Comparison of ENCODE assay signal across 7 cellular contexts in genomic region chr11:66334605-66335442, GRCh38. TPM values are rescaled to one million over a fixed set of nuclear protein-coding genes. Genes with fewer than 3 reads are reported as not detected.
DNase-seq lines count a peak whose midpoint lies in the region; ATAC-seq and TF ChIP-seq lines count a peak whose summit lies in the region.
"Had no signal": no experiment of that assay in that cellular context is flagged by ENCODE, and none has a peak within 500 bp of the region (broad histone marks: within the 10 kb centered on the region; RNA-seq: fewer than 3 reads in every experiment).

No MANE protein-coding gene starts in this region.

- ATAC-seq in right cardiac atrium, result no peak
- no peak for ATAC-seq in GM21526 (IDR thresholded peaks at IDR 0.05; ENCODE audit: low FRiP score, unreplicated experiment)

- peak overlapping the region; percentile 67 for H3K4me3 ChIP-seq in AG09309 (ENCODE audit: control insufficient read depth, low read depth, low read length)
- peak overlapping the region in 3 of 4 donors; percentile 42 to 92 (median 76) for H3K4me3 ChIP-seq in Peyer's patch
- H3K4me3 ChIP-seq in right cardiac atrium (ENCODE audit: low read length), result no peak overlapping the region

- intact Hi-C loops in right cardiac atrium (cut with DNase I), result no loop called here

- in situ Hi-C loops in GM13977 (cut with MboI; ENCODE audit: low pct_unique_long_range_greater_than_20kb, low sequenced_read_pairs, unreplicated experiment), result no loop called here

- H3K27me3 ChIP-seq in Peyer's patch (no peaks in the 10 kb centered on the region), right cardiac atrium (ENCODE audit: control insufficient read depth, insufficient read depth) (no peaks in the 10 kb centered on the region)

- H3K4me1 ChIP-seq in Peyer's patch (peaks cover 5 to 31% (median 19%) of the 10 kb centered on the region in 4 donors), right cardiac atrium (ENCODE audit: control insufficient read depth, insufficient read depth, low read length) (peaks cover 3% of the 10 kb centered on the region)

- H3K36me3 ChIP-seq in Peyer's patch, result peaks cover 0 to 53% (median 0%) of the 10 kb centered on the region in 3 donors

- WGBS in right cardiac atrium, result 82% methylated on average over 42 of the region's 42 CpGs

- H3K9me3 ChIP-seq in Peyer's patch (no peaks in the 10 kb centered on the region), right cardiac atrium (ENCODE audit: control insufficient read depth, low read length) (no peaks in the 10 kb centered on the region)

- TF ChIP-seq CTCF in AG09309 (IDR thresholded peaks at IDR 0.05; ENCODE audit: control insufficient read depth, insufficient read depth, low read depth, low read length, missing control alignments), result no peak
- TF ChIP-seq CTCF in Peyer's patch (IDR thresholded peaks at IDR 0.05), result no peak
- TF ChIP-seq CTCF in GM13977 (IDR thresholded peaks at IDR 0.05; ENCODE audit: extremely low read depth, insufficient read depth, missing control alignments), result no peak

- H3K27ac ChIP-seq in Peyer's patch (peak overlapping the region in 2 of 4 donors; percentile 67 to 72), right cardiac atrium (ENCODE audit: low read length) (no peak overlapping the region)

- no peak for TF ChIP-seq POLR2A in Peyer's patch (IDR thresholded peaks at IDR 0.05)

- DNase-seq in AG09309 (ENCODE audit: low read depth) (no peak), Peyer's patch (no peak), right cardiac atrium (peak; percentile 25 to 65 (median 58)), COLO829 (ENCODE audit: low spot score) (no peak), GM13977 (ENCODE audit: low spot score) (no peak)

RNA-seq across cellular contexts. Expression of gene RIN1, which starts 1.4 kb away (rescaled TPM):
- 10 to 100 TPM in 2 of 4 donors, 1 to 10 TPM in 2; 4.1 to 18.9 (median 10.8) TPM for total RNA-seq in Peyer's patch
- 1 to 10 TPM; 2.0 to 3.8 (median 2.2) TPM for total RNA-seq in right cardiac atrium
- polyA plus RNA-seq in right cardiac atrium, result 1.6 TPM

RNA-seq across cellular contexts. Expression of gene BRMS1, which starts 10.1 kb away (rescaled TPM):
- total RNA-seq in Peyer's patch (10 to 100 TPM; 36.9 to 63.5 (median 50.3) TPM), right cardiac atrium (10 to 100 TPM; 12.7 to 19.8 (median 15.0) TPM)
- 26.0 TPM for polyA plus RNA-seq in right cardiac atrium

RNA-seq across cellular contexts. Expression of gene B4GAT1, which starts 12.6 kb away (rescaled TPM):
- total RNA-seq in Peyer's patch, result 10 to 100 TPM in 3 of 4 donors, 1 to 10 TPM in 1; 1.7 to 21.9 (median 18.8) TPM
- 10 to 100 TPM; 43.9 to 67.1 (median 57.0) TPM for total RNA-seq in right cardiac atrium
- polyA plus RNA-seq in right cardiac atrium, result 60.2 TPM

RNA-seq across cellular contexts. Expression of gene CD248, which starts 18.0 kb away (rescaled TPM):
- total RNA-seq in Peyer's patch, result 10 to 100 TPM in 3 of 4 donors, 1 to 10 TPM in 1; 2.9 to 44.6 (median 12.0) TPM
- total RNA-seq in right cardiac atrium, result 10 to 100 TPM; 10.5 to 22.9 (median 21.9) TPM
- polyA plus RNA-seq in right cardiac atrium, result 12.0 TPM
- total RNA-seq: myocyte had no signal

RNA-seq across cellular contexts. Expression of gene SLC29A2, which starts 36.7 kb away (rescaled TPM):
- 10 to 100 TPM in 3 of 4 donors, 1 to 10 TPM in 1; 7.4 to 21.6 (median 17.1) TPM for total RNA-seq in Peyer's patch
- 10 to 100 TPM; 18.7 to 33.2 (median 30.0) TPM for total RNA-seq in right cardiac atrium
- 24.3 TPM for polyA plus RNA-seq in right cardiac atrium

Comparison
In these comparisons a context has a peak if more than half of its experiments do, and no peak if none do; other contexts are left out.
1. DNase-seq: peak in right cardiac atrium (3 of 3); none in AG09309 (single experiment), Peyer's patch (0 of 3), COLO829 (single experiment) and GM13977 (single experiment).